Comparison of ENCODE assay signal across 31 cellular contexts in the genomic region with DNA sequence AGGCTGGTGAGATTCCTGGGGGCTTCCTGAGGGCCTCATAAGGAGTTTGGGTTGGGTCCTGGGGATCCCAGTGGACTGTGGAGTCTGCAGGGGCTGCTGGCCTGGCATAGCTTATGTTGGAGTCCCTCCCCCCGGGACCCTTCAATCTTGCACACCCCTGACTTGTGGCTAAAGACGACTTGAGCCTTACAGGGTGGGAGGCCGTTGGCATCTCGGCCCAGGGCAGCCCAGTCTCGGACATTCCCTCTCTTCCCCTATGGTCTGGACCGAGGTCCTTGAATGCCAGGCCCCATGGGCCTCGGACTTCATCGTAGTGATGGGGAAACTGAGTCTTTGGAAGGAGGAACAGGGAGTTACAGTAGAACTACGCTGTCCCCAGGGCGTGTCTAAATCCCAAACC. TPM values are rescaled to one million over a fixed set of nuclear protein-coding genes. Genes with fewer than 3 reads are reported as not detected.
DNase-seq lines count a peak whose midpoint lies in the region; ATAC-seq, FAIRE-seq and TF ChIP-seq lines count a peak whose summit lies in the region.
"Had no signal": no experiment of that assay in that cellular context is flagged by ENCODE, and none has a peak within 500 bp of the region (broad histone marks: within the 10 kb centered on the region; RNA-seq: fewer than 3 reads in every experiment).

No MANE protein-coding gene starts in this region.

- TF ChIP-seq POLR2A in uterus (IDR thresholded peaks at IDR 0.05), result no peak

- intact Hi-C loops in left ventricle myocardium inferior (cut with micrococcal nuclease), result no loop called here
- intact Hi-C loops in heart right ventricle (cut with DNase I), result no loop called here
- intact Hi-C loops in posterior vena cava (cut with DNase I), result no loop called here
- intact Hi-C loops in uterus (cut with DNase I; ENCODE audit: low total_unique reads), result no loop called here

- ATAC-seq in heart right ventricle, result no peak
- ATAC-seq: effector memory CD8-positive, alpha-beta T cell; K562; natural killer cell treated with Interleukin-12 subunit alpha and Interleukin-12 subunit beta and Interleukin-15 and Interleukin-18, amount 100 ng/mL, for 72 hours; Panc1 had no signal

- no peaks in the 10 kb centered on the region for H3K9me3 ChIP-seq in left ventricle myocardium inferior (replicated peaks)
- no peaks in the 10 kb centered on the region for H3K9me3 ChIP-seq in heart right ventricle
- no peaks in the 10 kb centered on the region for H3K9me3 ChIP-seq in uterus
- H3K9me3 ChIP-seq: ovary, tibial nerve had no signal

- H3K4me3 ChIP-seq in left ventricle myocardium inferior (no peak overlapping the region), heart right ventricle (no peak overlapping the region), uterus (no peak overlapping the region)
- H3K4me3 ChIP-seq: K562, ovary, tibial nerve had no signal

- DNase-seq in left ventricle myocardium inferior, result peak; percentile 1
- no peak for DNase-seq in heart right ventricle
- peak; percentile 19 for DNase-seq in islet precursor cell
- DNase-seq in posterior vena cava (ENCODE audit: low spot score), result peak; percentile 50
- peak; percentile 7 to 9 for DNase-seq in uterus
- DNase-seq in GM19239 (ENCODE audit: insufficient read length, low spot score), result no peak
- no peak for DNase-seq in cerebellar nuclear complex (lab: John Stamatoyannopoulos, UW)
- DNase-seq: activated CD4-positive, alpha-beta T cell treated with anti-CD3 and anti-CD28 coated beads, Interleukin-2, amount 50 U/mL, for 1 hour; activated naive CD4-positive, alpha-beta T cell treated with anti-CD3 and anti-CD28 coated beads, Interleukin-2, amount 50 U/mL, for 16 hours; anterior cingulate cortex; cortex of kidney; effector memory CD8-positive, alpha-beta T cell; EL; NCI-H1092; NCI-H1694; NCI-H446; NCI-H748 treated with DMSO at 0.1 percent for 48 hours; SIG-M5; stimulated activated CD4-positive, alpha-beta T cell treated with anti-CD3 and anti-CD28 coated beads, Interleukin-2, amount 100 ng/mL, for 24 hours had no signal

- no peak for TF ChIP-seq CTCF in left ventricle myocardium inferior (IDR thresholded peaks at IDR 0.05; ENCODE audit: borderline replicate concordance)
- TF ChIP-seq CTCF in heart right ventricle (IDR thresholded peaks at IDR 0.05), result no peak
- no peak for TF ChIP-seq CTCF in uterus (IDR thresholded peaks at IDR 0.05)

- 86 to 93% methylated on average over 10 of the region's 10 CpGs for WGBS in heart right ventricle, 2 donors

- no peak for FAIRE-seq in GM19239 (lab: Jason Lieb, UNC)
- FAIRE-seq: HTR-8/SVneo, K562 had no signal

- H3K36me3 ChIP-seq in left ventricle myocardium inferior (no peaks in the 10 kb centered on the region), heart right ventricle (no peaks in the 10 kb centered on the region), uterus (no peaks in the 10 kb centered on the region)
- H3K36me3 ChIP-seq: ovary, tibial nerve had no signal

- H3K27ac ChIP-seq in left ventricle myocardium inferior (replicated peaks), result no peak overlapping the region
- H3K27ac ChIP-seq in heart right ventricle, result no peak overlapping the region
- H3K27ac ChIP-seq in uterus, result no peak overlapping the region
- H3K27ac ChIP-seq: ovary, tibial nerve, VCaP had no signal

- H3K27me3 ChIP-seq in left ventricle myocardium inferior (ENCODE audit: low read depth) (peaks cover 78% of the 10 kb centered on the region), heart right ventricle (peaks cover 0 to 52% (median 21%) of the 10 kb centered on the region in 7 donors), uterus (no peaks in the 10 kb centered on the region)
- H3K27me3 ChIP-seq: ovary, tibial nerve had no signal

- H3K4me1 ChIP-seq in left ventricle myocardium inferior, result no peaks in the 10 kb centered on the region
- no peaks in the 10 kb centered on the region for H3K4me1 ChIP-seq in heart right ventricle
- no peaks in the 10 kb centered on the region for H3K4me1 ChIP-seq in uterus
- H3K4me1 ChIP-seq: tibial nerve had no signal

RNA-seq across cellular contexts. Expression of gene RTL1, which starts 12.5 kb away (rescaled TPM):
- total RNA-seq in left ventricle myocardium inferior (not detected), heart right ventricle (not detected), posterior vena cava (not detected), uterus (under 1 TPM in 1 of 4 donors, not detected in 3; 0.21 TPM)
- polyA plus RNA-seq in heart right ventricle, result not detected
- total RNA-seq: H4; K562; lung microvascular endothelial cell; natural killer cell treated with Interleukin-12 subunit alpha and Interleukin-12 subunit beta and Interleukin-15 and Interleukin-18, amount 100 ng/mL, for 72 hours; renal cortical epithelial cell; tibial nerve had no signal
- polyA plus RNA-seq: AG04450, BJ, K562 had no signal

Comparison
In these comparisons a context has a peak if more than half of its experiments do, and no peak if none do; other contexts are left out.
1. DNase-seq: peak in left ventricle myocardium inferior (single experiment), islet precursor cell (single experiment), posterior vena cava (single experiment) and uterus (2 of 2); none in heart right ventricle (0 of 2), GM19239 (single experiment) and cerebellar nuclear complex (0 of 2).